Comparison of ENCODE assay signal across 5 cellular contexts in the genomic region with DNA sequence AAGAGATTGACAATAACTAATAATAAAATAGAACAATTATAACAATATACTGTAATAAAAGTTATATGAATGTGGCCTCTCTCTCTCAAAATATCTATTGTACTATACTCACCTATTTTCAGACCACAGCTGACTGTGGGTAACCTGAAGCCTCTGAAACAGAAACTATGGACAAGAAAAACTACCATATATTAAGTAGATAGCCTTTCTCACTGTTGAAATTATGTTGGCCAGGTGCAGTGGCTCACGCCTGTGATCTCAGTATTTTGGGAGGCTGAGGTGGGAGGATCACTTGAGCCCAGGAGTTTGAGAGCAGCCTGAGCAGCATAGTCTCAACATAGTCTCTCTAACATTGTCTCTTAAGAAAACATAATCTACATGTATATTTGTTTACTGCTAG.
"Had no signal": no experiment of that assay in that cellular context is flagged by ENCODE, and none has a peak within 500 bp of the region (broad histone marks: within the 10 kb centered on the region; RNA-seq: fewer than 3 reads in every experiment).

No MANE protein-coding gene starts in this region.

- H3K27ac Mint-ChIP-seq: IgD-negative memory B cell had no signal

- DNase-seq: IMR-90 had no signal

- H3K36me3 Mint-ChIP-seq: IgD-negative memory B cell had no signal

- H3K4me3 Mint-ChIP-seq: IgD-negative memory B cell had no signal

- H3K4me3 ChIP-seq: K562 had no signal

- H3K4me1 Mint-ChIP-seq: IgD-negative memory B cell had no signal

- H3K27ac ChIP-seq: HL-60 had no signal

- ATAC-seq: HepG2, K562 had no signal
